In the genomic region with DNA sequence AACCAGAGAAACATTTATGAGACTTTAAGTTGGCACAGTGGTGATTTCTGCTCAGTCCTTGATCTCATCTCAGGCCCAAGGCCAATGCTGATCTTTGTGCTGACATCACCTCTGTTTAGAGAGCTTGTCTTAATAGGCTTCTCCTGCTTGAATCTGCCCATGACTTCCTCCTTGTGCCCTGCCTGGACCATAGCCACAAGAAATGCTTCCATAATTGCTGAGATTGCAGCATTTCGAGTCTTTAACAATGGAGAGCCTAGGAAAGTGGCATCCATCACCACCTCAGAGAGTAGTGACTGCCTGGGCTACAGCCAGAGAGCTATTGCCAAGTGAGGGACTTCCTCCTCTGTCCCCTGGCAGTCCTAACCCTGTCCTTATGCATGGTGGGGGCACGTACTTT, we compare ENCODE assay signal across 25 cellular contexts. TPM values are rescaled to one million over a fixed set of nuclear protein-coding genes. Genes with fewer than 3 reads are reported as not detected.
"Had no signal": no experiment of that assay in that cellular context is flagged by ENCODE, and none has a peak within 500 bp of the region (broad histone marks: within the 10 kb centered on the region; RNA-seq: fewer than 3 reads in every experiment).

No MANE protein-coding gene starts in this region.

- DNase-seq: activated CD4-positive, alpha-beta T cell treated with anti-CD3 and anti-CD28 coated beads for 1 hour; activated CD4-positive, alpha-beta T cell treated with anti-CD3 and anti-CD28 coated beads, Interleukin-2, amount 10 ng/mL, durations not matched to agents 7 days and 5 days; activated CD8-positive, alpha-beta memory T cell treated with anti-CD3 and anti-CD28 coated beads, Interleukin-2, amount 10 ng/mL, durations not matched to agents 7 days and 5 days; activated CD8-positive, alpha-beta T cell treated with anti-CD3 and anti-CD28 coated beads for 36 hours; activated naive CD8-positive, alpha-beta T cell treated with anti-CD3 and anti-CD28 coated beads, Interleukin-2, amount 50 U/mL, for 24 hours; activated T-cell treated with anti-CD3 and anti-CD28 coated beads, Interleukin-2, amount 50 U/mL, for 48 hours; amygdala; central memory CD4-positive, alpha-beta T cell; foreskin keratinocyte; mammary epithelial cell; midbrain; naive thymus-derived CD4-positive, alpha-beta T cell; ovary; psoas muscle; right cardiac atrium; spleen; stimulated activated CD4-positive, alpha-beta T cell treated with anti-CD3 and anti-CD28 coated beads, Interleukin-2, amount 100 ng/mL, for 48 hours; T-helper 17 cell; T1000 had no signal

- H3K27ac ChIP-seq: foreskin keratinocyte, ovary, psoas muscle, spleen, vagina had no signal

- H3K36me3 Mint-ChIP-seq: activated CD8-positive, alpha-beta memory T cell treated with anti-CD3 and anti-CD28 coated beads, Interleukin-2, amount 10 ng/mL, durations not matched to agents 7 days and 5 days; activated naive CD4-positive, alpha-beta T cell treated with anti-CD3 and anti-CD28 coated beads, Interleukin-2, amount 50 U/mL, for 24 hours; naive thymus-derived CD4-positive, alpha-beta T cell; type B pancreatic cell; WTC11 had no signal

- ATAC-seq: activated CD8-positive, alpha-beta memory T cell treated with anti-CD3 and anti-CD28 coated beads, Interleukin-2, amount 10 ng/mL, durations not matched to agents 7 days and 5 days; activated CD8-positive, alpha-beta T cell treated with anti-CD3 and anti-CD28 coated beads for 36 hours; activated naive CD8-positive, alpha-beta T cell treated with anti-CD3 and anti-CD28 coated beads, Interleukin-2, amount 50 U/mL, for 24 hours; foreskin keratinocyte; naive thymus-derived CD4-positive, alpha-beta T cell; psoas muscle; T-helper 17 cell; WTC11 had no signal

- H3K4me3 Mint-ChIP-seq: activated CD4-positive, alpha-beta T cell treated with anti-CD3 and anti-CD28 coated beads, Interleukin-2, amount 10 ng/mL, durations not matched to agents 7 days and 5 days; activated CD8-positive, alpha-beta memory T cell treated with anti-CD3 and anti-CD28 coated beads, Interleukin-2, amount 10 ng/mL, durations not matched to agents 7 days and 5 days; activated CD8-positive, alpha-beta T cell treated with anti-CD3 and anti-CD28 coated beads for 36 hours; activated naive CD4-positive, alpha-beta T cell treated with anti-CD3 and anti-CD28 coated beads, Interleukin-2, amount 50 U/mL, for 24 hours; activated naive CD8-positive, alpha-beta T cell treated with anti-CD3 and anti-CD28 coated beads, Interleukin-2, amount 50 U/mL, for 24 hours; naive thymus-derived CD4-positive, alpha-beta T cell; stimulated activated naive CD8-positive, alpha-beta T cell treated with anti-CD3 and anti-CD28 coated beads, Interleukin-15, Interleukin-2, amounts not matched to agents 100 ng/mL and 50 ng/mL, for 24 hours; T-helper 17 cell; type B pancreatic cell; WTC11 had no signal

- H3K4me1 Mint-ChIP-seq: activated CD4-positive, alpha-beta T cell treated with anti-CD3 and anti-CD28 coated beads, Interleukin-2, amount 10 ng/mL, durations not matched to agents 7 days and 5 days; activated CD8-positive, alpha-beta memory T cell treated with anti-CD3 and anti-CD28 coated beads, Interleukin-2, amount 10 ng/mL, durations not matched to agents 7 days and 5 days; activated naive CD4-positive, alpha-beta T cell treated with anti-CD3 and anti-CD28 coated beads, Interleukin-2, amount 50 U/mL, for 24 hours; activated naive CD8-positive, alpha-beta T cell treated with anti-CD3 and anti-CD28 coated beads, Interleukin-2, amount 50 U/mL, for 24 hours; naive thymus-derived CD4-positive, alpha-beta T cell; T-helper 17 cell had no signal

- H3K9me3 Mint-ChIP-seq: activated CD4-positive, alpha-beta T cell treated with anti-CD3 and anti-CD28 coated beads, Interleukin-2, amount 10 ng/mL, durations not matched to agents 7 days and 5 days; activated CD8-positive, alpha-beta T cell treated with anti-CD3 and anti-CD28 coated beads for 36 hours; activated naive CD4-positive, alpha-beta T cell treated with anti-CD3 and anti-CD28 coated beads, Interleukin-2, amount 50 U/mL, for 24 hours; activated naive CD8-positive, alpha-beta T cell treated with anti-CD3 and anti-CD28 coated beads, Interleukin-2, amount 50 U/mL, for 24 hours; activated T-helper 2 cell treated with anti-CD3 and anti-CD28 coated beads, Interferon-gamma antibody, Interleukin-2, Interleukin-4, amounts not matched to agents 10 μg/mL and 5 μg/mL and 100 μg/mL, durations not matched to agents 14 hours and 24 hours and 36 hours; stimulated activated naive CD8-positive, alpha-beta T cell treated with anti-CD3 and anti-CD28 coated beads, Interleukin-15, Interleukin-2, amounts not matched to agents 100 ng/mL and 50 ng/mL, for 24 hours had no signal

- H3K27me3 Mint-ChIP-seq: activated CD4-positive, alpha-beta T cell treated with anti-CD3 and anti-CD28 coated beads, Interleukin-2, amount 10 ng/mL, durations not matched to agents 7 days and 5 days; activated CD8-positive, alpha-beta memory T cell treated with anti-CD3 and anti-CD28 coated beads, Interleukin-2, amount 10 ng/mL, durations not matched to agents 7 days and 5 days; activated naive CD4-positive, alpha-beta T cell treated with anti-CD3 and anti-CD28 coated beads, Interleukin-2, amount 50 U/mL, for 24 hours had no signal

- H3K27ac Mint-ChIP-seq: activated CD4-positive, alpha-beta T cell treated with anti-CD3 and anti-CD28 coated beads, Interleukin-2, amount 10 ng/mL, durations not matched to agents 7 days and 5 days; activated CD8-positive, alpha-beta memory T cell treated with anti-CD3 and anti-CD28 coated beads, Interleukin-2, amount 10 ng/mL, durations not matched to agents 7 days and 5 days; activated CD8-positive, alpha-beta T cell treated with anti-CD3 and anti-CD28 coated beads for 36 hours; activated naive CD4-positive, alpha-beta T cell treated with anti-CD3 and anti-CD28 coated beads, Interleukin-2, amount 50 U/mL, for 24 hours; activated naive CD8-positive, alpha-beta T cell treated with anti-CD3 and anti-CD28 coated beads, Interleukin-2, amount 50 U/mL, for 24 hours; activated T-helper 2 cell treated with anti-CD3 and anti-CD28 coated beads, Interferon-gamma antibody, Interleukin-2, Interleukin-4, amounts not matched to agents 10 μg/mL and 5 μg/mL and 100 μg/mL, durations not matched to agents 14 hours and 24 hours and 36 hours; naive thymus-derived CD4-positive, alpha-beta T cell; stimulated activated naive CD8-positive, alpha-beta T cell treated with anti-CD3 and anti-CD28 coated beads, Interleukin-15, Interleukin-2, amounts not matched to agents 100 ng/mL and 50 ng/mL, for 24 hours; T-helper 17 cell; type B pancreatic cell; WTC11 had no signal

RNA-seq across cellular contexts. Expression of gene MMP2, which starts 25.1 kb away (rescaled TPM):
- total RNA-seq: activated CD4-positive, alpha-beta T cell treated with anti-CD3 and anti-CD28 coated beads, Interleukin-2, amount 10 ng/mL, durations not matched to agents 7 days and 5 days; activated CD8-positive, alpha-beta memory T cell treated with anti-CD3 and anti-CD28 coated beads, Interleukin-2, amount 10 ng/mL, durations not matched to agents 7 days and 5 days; activated CD8-positive, alpha-beta T cell treated with anti-CD3 and anti-CD28 coated beads for 36 hours; T-helper 17 cell had no signal
